15 cellular contexts compared by ENCODE assay signal in genomic region chr2:177543007-177543760, GRCh38.
DNase-seq lines count a peak whose midpoint lies in the region; ATAC-seq, FAIRE-seq and TF ChIP-seq lines count a peak whose summit lies in the region.
"Had no signal": no experiment of that assay in that cellular context is flagged by ENCODE, and none has a peak within 500 bp of the region (broad histone marks: within the 10 kb centered on the region; RNA-seq: fewer than 3 reads in every experiment).

No MANE protein-coding gene starts in this region.

- H3K9ac ChIP-seq in SK-N-SH: no peak overlapping the region
- H3K9ac ChIP-seq in subcutaneous abdominal adipose tissue (ENCODE audit: low read length in 5 of 5): no peak overlapping the region

- POLR2A ChIA-PET in SK-N-SH (lab: Yijun Ruan, JAX): no interaction called here

- no peak overlapping the region for H3K4me2 ChIP-seq in SK-N-SH

- H3K36me3 ChIP-seq in SK-N-SH (replicated peaks in 1 of 2; ENCODE audit: control insufficient read depth in 1 of 2, insufficient read depth in 2 of 2, low read length in 1 of 2) (peaks cover 12 to 13% of the 10 kb centered on the region in 2 experiments), subcutaneous abdominal adipose tissue (ENCODE audit: control insufficient read depth in 5 of 5, insufficient read depth in 5 of 5, low read length in 5 of 5) (peaks cover 0 to 3% (median 0%) of the 10 kb centered on the region in 5 donors)
- H3K36me3 ChIP-seq: SJCRH30 had no signal

- H3K4me1 ChIP-seq in SK-N-SH (ENCODE audit: control insufficient read depth in 1 of 2, insufficient read depth in 2 of 2, low read depth in 1 of 2, low read length in 1 of 2) (peaks cover 0 to 6% of the 10 kb centered on the region in 2 experiments; a peak in 1 of 4 replicates), subcutaneous abdominal adipose tissue (ENCODE audit: control insufficient read depth in 5 of 5, insufficient read depth in 5 of 5, low read length in 5 of 5) (peaks cover 0 to 32% (median 25%) of the 10 kb centered on the region in 5 donors)
- H3K4me1 ChIP-seq: esophagus squamous epithelium, SJCRH30 had no signal

- H2AFZ ChIP-seq in SK-N-SH (ENCODE audit: low read depth): no peak overlapping the region

- CTCF ChIA-PET in SK-N-SH (lab: Yijun Ruan, JAX): interaction anchor here (1.3 to 2.8 kb wide), 2 partner anchors 22 to 53 kb away, joined by 4 to 8 read pairs; no protein-coding TSS in a partner anchor

- no peaks in the 10 kb centered on the region for H3K9me3 ChIP-seq in SK-N-SH
- H3K9me3 ChIP-seq in subcutaneous abdominal adipose tissue (ENCODE audit: control insufficient read depth in 5 of 5, low read length in 5 of 5): no peaks in the 10 kb centered on the region
- H3K9me3 ChIP-seq: esophagus squamous epithelium, SJCRH30 had no signal

- H3K4me1 Mint-ChIP-seq in stimulated activated memory B cell treated with anti-CD40 and anti-IgM and Interleukin-4, amounts not matched to agents 10 μg/mL and 1 μg/mL and 100 μg/mL, for 72 hours: no peaks in the 10 kb centered on the region
- H3K4me1 Mint-ChIP-seq: memory B cell had no signal

- peak; percentile 30; the same call in 1 of the 3 replicates for ATAC-seq in SK-N-SH treated with all-trans-retinoic acid at 6 μM for 48 hours
- no peak for ATAC-seq in stimulated activated memory B cell treated with anti-CD40 and anti-IgM and Interleukin-4, amounts not matched to agents 10 μg/mL and 1 μg/mL and 100 μg/mL, for 72 hours

- H3F3A ChIP-seq in SK-N-SH (replicated peaks; ENCODE audit: insufficient read depth): no peaks in the 10 kb centered on the region

- FAIRE-seq in TTC549 (lab: Jason Lieb, UNC): peak; percentile 96

- no peaks in the 10 kb centered on the region for H3K79me2 ChIP-seq in SK-N-SH (ENCODE audit: insufficient read depth)

- 93% methylated on average over 6 of the region's 6 CpGs for WGBS in SK-N-SH (ENCODE audit: low lambda C conversion rate)

- H3K27ac ChIP-seq in SK-N-SH (ENCODE audit: low read depth in 2 of 2, low read length in 1 of 2) (no peak overlapping the region; a peak in 1 of 4 replicates), subcutaneous abdominal adipose tissue (ENCODE audit: low read depth, low read length) (peak overlapping the region; percentile 38)
- H3K27ac ChIP-seq: esophagus squamous epithelium, SJCRH30 had no signal

- H3K9me2 ChIP-seq in SK-N-SH: no peaks in the 10 kb centered on the region

- TF ChIP-seq EP300 in SK-N-SH (IDR thresholded peaks at IDR 0.05; ENCODE audit: borderline replicate concordance in 1 of 2, low read depth in 1 of 2, low read length in 1 of 2): no peak

- no peak overlapping the region for H3K4me3 Mint-ChIP-seq in stimulated activated memory B cell treated with anti-CD40 and anti-IgM and Interleukin-4, amounts not matched to agents 10 μg/mL and 1 μg/mL and 100 μg/mL, for 72 hours
- H3K4me3 Mint-ChIP-seq: activated CD4-positive, alpha-beta memory T cell treated with anti-CD3 and anti-CD28 coated beads for 36 hours; memory B cell had no signal

- no peaks in the 10 kb centered on the region for H3K27me3 Mint-ChIP-seq in stimulated activated memory B cell treated with anti-CD40 and anti-IgM and Interleukin-4, amounts not matched to agents 10 μg/mL and 1 μg/mL and 100 μg/mL, for 72 hours
- H3K27me3 Mint-ChIP-seq: activated CD4-positive, alpha-beta memory T cell treated with anti-CD3 and anti-CD28 coated beads for 36 hours; memory B cell had no signal

- H3K4me3 ChIP-seq in SK-N-SH (ENCODE audit: low read depth in 2 of 2, low read length in 1 of 2) (no peak overlapping the region), foreskin fibroblast (ENCODE audit: low read depth in 1 of 2, low read length in 2 of 2) (no peak overlapping the region), subcutaneous abdominal adipose tissue (ENCODE audit: low read depth in 1 of 5, low read length in 5 of 5) (peak overlapping the region in 1 of 5 donors; percentile 13)
- H3K4me3 ChIP-seq: esophagus squamous epithelium, SJCRH30, spleen had no signal

- H3K9me3 Mint-ChIP-seq in stimulated activated memory B cell treated with anti-CD40 and anti-IgM and Interleukin-4, amounts not matched to agents 10 μg/mL and 1 μg/mL and 100 μg/mL, for 72 hours: peaks cover 4% of the 10 kb centered on the region
- H3K9me3 Mint-ChIP-seq: memory B cell had no signal

- TF ChIP-seq CTCF in SK-N-SH (IDR thresholded peaks at IDR 0.05) (no peak), foreskin fibroblast (IDR thresholded peaks at IDR 0.05; ENCODE audit: low read depth, low read length) (no peak)

- peaks cover 14% of the 10 kb centered on the region for H3K36me3 Mint-ChIP-seq in stimulated activated memory B cell treated with anti-CD40 and anti-IgM and Interleukin-4, amounts not matched to agents 10 μg/mL and 1 μg/mL and 100 μg/mL, for 72 hours

- DNase-seq in SK-N-SH (no peak), foreskin fibroblast (peak; percentile 26 to 54), SIG-M5 treated with dmso at 0.1 percent for 504 hours (lab: John Stamatoyannopoulos, UW; ENCODE audit: unreplicated experiment) (no peak), kidney glomerular epithelial cell (lab: John Stamatoyannopoulos, UW) (no peak)
- DNase-seq: activated CD4-positive, alpha-beta memory T cell treated with anti-CD3 and anti-CD28 coated beads for 36 hours; AML-193; esophagus squamous epithelium; NCI-H2227 treated with DMSO at 0.1 percent for 48 hours; spleen had no signal

- no peaks in the 10 kb centered on the region for H4K20me1 ChIP-seq in SK-N-SH (ENCODE audit: insufficient read depth)

- TF ChIP-seq RAD21 in SK-N-SH (IDR thresholded peaks at IDR 0.05; ENCODE audit: low read length): no peak

- H3K27me3 ChIP-seq in SK-N-SH (ENCODE audit: insufficient read depth) (no peaks in the 10 kb centered on the region), subcutaneous abdominal adipose tissue (ENCODE audit: control insufficient read depth in 5 of 5, insufficient read depth in 4 of 5, low read length in 5 of 5) (no peaks in the 10 kb centered on the region)
- H3K27me3 ChIP-seq: esophagus squamous epithelium, SJCRH30, spleen had no signal

- H3K27ac Mint-ChIP-seq in stimulated activated memory B cell treated with anti-CD40 and anti-IgM and Interleukin-4, amounts not matched to agents 10 μg/mL and 1 μg/mL and 100 μg/mL, for 72 hours: no peak overlapping the region
- H3K27ac Mint-ChIP-seq: activated CD4-positive, alpha-beta memory T cell treated with anti-CD3 and anti-CD28 coated beads for 36 hours; memory B cell had no signal

TF ChIP-seq in SK-N-SH treated with all-trans-retinoic acid at 6 μM for 48 hours, 23 proteins besides CTCF, POLR2A, EP300 and RAD21 (continues in another document):
- no peak for TF ChIP-seq OSR1 (CRISPR knock-in tag; IDR thresholded peaks at IDR 0.05)
- TF ChIP-seq ISL1 (CRISPR knock-in tag; IDR thresholded peaks at IDR 0.05): no peak
- no peak for TF ChIP-seq POU6F1 (CRISPR knock-in tag; IDR thresholded peaks at IDR 0.05; ENCODE audit: borderline replicate concordance, low read depth)
- TF ChIP-seq TOX (CRISPR knock-in tag; IDR thresholded peaks at IDR 0.05; ENCODE audit: borderline replicate concordance): no peak
- TF ChIP-seq ESRRG (CRISPR knock-in tag; IDR thresholded peaks at IDR 0.05): no peak
- TF ChIP-seq ZFP3 (CRISPR knock-in tag; IDR thresholded peaks at IDR 0.05): no peak

TF ChIP-seq in SK-N-SH, 30 proteins besides CTCF, POLR2A, EP300 and RAD21 (continues in another document):
- TF ChIP-seq RCOR1 (IDR thresholded peaks at IDR 0.05; ENCODE audit: low read length) (no peak), JUND (IDR thresholded peaks at IDR 0.05) (no peak), TEAD4 (IDR thresholded peaks at IDR 0.05; ENCODE audit: borderline replicate concordance, insufficient read depth) (no peak), ELF1 (IDR thresholded peaks at IDR 0.05) (no peak), MXI1 (IDR thresholded peaks at IDR 0.05; ENCODE audit: low read depth, low read length) (no peak), POLR2AphosphoS5 (IDR thresholded peaks at IDR 0.05; ENCODE audit: low read depth, low read length) (no peak), NRF1 (IDR thresholded peaks at IDR 0.05; ENCODE audit: low read depth, low read length) (no peak), TAF1 (IDR thresholded peaks at IDR 0.05; ENCODE audit: borderline replicate concordance, low read depth, low read length) (no peak), EZH2phosphoT487 (IDR thresholded peaks at IDR 0.05; ENCODE audit: borderline replicate concordance, low read depth) (no peak), MEF2A (IDR thresholded peaks at IDR 0.05; ENCODE audit: borderline replicate concordance, low read depth) (no peak), FOXJ3 (CRISPR knock-in tag; IDR thresholded peaks at IDR 0.05) (no peak), FOXM1 (IDR thresholded peaks at IDR 0.05; ENCODE audit: low read depth) (no peak), GABPA (IDR thresholded peaks at IDR 0.05; ENCODE audit: low read depth) (no peak)
- TF ChIP-seq, protein P1, sequence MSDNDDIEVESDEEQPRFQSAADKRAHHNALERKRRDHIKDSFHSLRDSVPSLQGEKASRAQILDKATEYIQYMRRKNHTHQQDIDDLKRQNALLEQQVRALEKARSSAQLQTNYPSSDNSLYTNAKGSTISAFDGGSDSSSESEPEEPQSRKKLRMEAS (IDR thresholded peaks at IDR 0.05; ENCODE audit: low read depth): no peak
- TF ChIP-seq, protein P2, sequence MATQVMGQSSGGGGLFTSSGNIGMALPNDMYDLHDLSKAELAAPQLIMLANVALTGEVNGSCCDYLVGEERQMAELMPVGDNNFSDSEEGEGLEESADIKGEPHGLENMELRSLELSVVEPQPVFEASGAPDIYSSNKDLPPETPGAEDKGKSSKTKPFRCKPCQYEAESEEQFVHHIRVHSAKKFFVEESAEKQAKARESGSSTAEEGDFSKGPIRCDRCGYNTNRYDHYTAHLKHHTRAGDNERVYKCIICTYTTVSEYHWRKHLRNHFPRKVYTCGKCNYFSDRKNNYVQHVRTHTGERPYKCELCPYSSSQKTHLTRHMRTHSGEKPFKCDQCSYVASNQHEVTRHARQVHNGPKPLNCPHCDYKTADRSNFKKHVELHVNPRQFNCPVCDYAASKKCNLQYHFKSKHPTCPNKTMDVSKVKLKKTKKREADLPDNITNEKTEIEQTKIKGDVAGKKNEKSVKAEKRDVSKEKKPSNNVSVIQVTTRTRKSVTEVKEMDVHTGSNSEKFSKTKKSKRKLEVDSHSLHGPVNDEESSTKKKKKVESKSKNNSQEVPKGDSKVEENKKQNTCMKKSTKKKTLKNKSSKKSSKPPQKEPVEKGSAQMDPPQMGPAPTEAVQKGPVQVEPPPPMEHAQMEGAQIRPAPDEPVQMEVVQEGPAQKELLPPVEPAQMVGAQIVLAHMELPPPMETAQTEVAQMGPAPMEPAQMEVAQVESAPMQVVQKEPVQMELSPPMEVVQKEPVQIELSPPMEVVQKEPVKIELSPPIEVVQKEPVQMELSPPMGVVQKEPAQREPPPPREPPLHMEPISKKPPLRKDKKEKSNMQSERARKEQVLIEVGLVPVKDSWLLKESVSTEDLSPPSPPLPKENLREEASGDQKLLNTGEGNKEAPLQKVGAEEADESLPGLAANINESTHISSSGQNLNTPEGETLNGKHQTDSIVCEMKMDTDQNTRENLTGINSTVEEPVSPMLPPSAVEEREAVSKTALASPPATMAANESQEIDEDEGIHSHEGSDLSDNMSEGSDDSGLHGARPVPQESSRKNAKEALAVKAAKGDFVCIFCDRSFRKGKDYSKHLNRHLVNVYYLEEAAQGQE (IDR thresholded peaks at IDR 0.05; ENCODE audit: low read depth, low read length): no peak

Comparison
In these comparisons a context has a peak if more than half of its experiments do, and no peak if none do; other contexts are left out.
1. DNase-seq: peak in foreskin fibroblast (2 of 2); none in SK-N-SH (single experiment), SIG-M5 treated with dmso at 0.1 percent for 504 hours (single experiment) and kidney glomerular epithelial cell (single experiment).